ENCODE assay signal across 15 cellular contexts in genomic region chr5:152523964-152524363, GRCh38.
A peak's percentile ranks its signal among the peaks of the same experiment; 100 is the strongest.
DNase-seq lines count a peak whose midpoint lies in the region; ATAC-seq, FAIRE-seq and TF ChIP-seq lines count a peak whose summit lies in the region.
"Had no signal": no experiment of that assay in that cellular context is flagged by ENCODE, and none has a peak within 500 bp of the region (broad histone marks: within the 10 kb centered on the region; RNA-seq: fewer than 3 reads in every experiment).

No MANE protein-coding gene starts in this region.

- H3K4me1 Mint-ChIP-seq in MCF 10A (ENCODE audit: insufficient read depth, unreplicated experiment) (peaks cover 15% of the 10 kb centered on the region), astrocyte (ENCODE audit: low read depth, unreplicated experiment) (peaks cover 11% of the 10 kb centered on the region)
- peaks cover 17% of the 10 kb centered on the region for H3K4me1 Mint-ChIP-seq in activated CD4-positive, alpha-beta T cell treated with anti-CD3 and anti-CD28 coated beads, Interleukin-2, amount 10 ng/mL, durations not matched to agents 24 days and 14 days

- dilution Hi-C loops in keratinocyte (cut with MboI; ENCODE audit: extremely low pct_ligation_motif_present, low sequenced_read_pairs): no loop called here

- H3K79me2 ChIP-seq in astrocyte (ENCODE audit: insufficient read depth, low read length) (no peaks in the 10 kb centered on the region), keratinocyte (ENCODE audit: control insufficient read depth, insufficient read depth, low read length) (no peaks in the 10 kb centered on the region)

- CTCF ChIA-PET in MCF 10A (lab: Yijun Ruan, JAX): interaction anchor here (0.8 to 6.9 kb wide), 4 partner anchors 8 to 1442 kb away, joined by 4 to 58 read pairs (median 5); no protein-coding TSS in a partner anchor

- DNase-seq in MCF 10A (ENCODE audit: unreplicated experiment) (peak; percentile 45), breast epithelium (ENCODE audit: low spot score in 2 of 2) (no peak), astrocyte (ENCODE audit: low read depth) (no peak), keratinocyte (ENCODE audit: low read depth, low spot score) (no peak), SW 1271 (lab: John Stamatoyannopoulos, UW) (no peak), SJCRH30 (no peak)
- DNase-seq in activated CD4-positive, alpha-beta T cell treated with anti-CD3 and anti-CD28 coated beads, Interleukin-2, amount 10 ng/mL, durations not matched to agents 24 days and 14 days: no peak
- DNase-seq: CD8-positive, alpha-beta T cell; DMS53; H7 had no signal

- H3K4me3 ChIP-seq in breast epithelium: no peak overlapping the region
- H3K4me3 ChIP-seq in astrocyte (ENCODE audit: insufficient read depth, low read depth, low read length): no peak overlapping the region
- no peak overlapping the region for H3K4me3 ChIP-seq in keratinocyte (ENCODE audit: control insufficient read depth in 2 of 3, extremely low read depth in 1 of 3, insufficient read depth in 2 of 3, low read depth in 1 of 3, low read length in 3 of 3)
- no peak overlapping the region for H3K4me3 ChIP-seq in SJCRH30
- H3K4me3 ChIP-seq: GM23338 had no signal

- H2AFZ ChIP-seq in astrocyte (ENCODE audit: low read depth, low read length): no peak overlapping the region
- no peak overlapping the region for H2AFZ ChIP-seq in keratinocyte (ENCODE audit: control insufficient read depth, low read length)
- H2AFZ ChIP-seq: GM23338 had no signal

- TF ChIP-seq CTCF in MCF 10A (IDR thresholded peaks at IDR 0.05; ENCODE audit: unreplicated experiment) (no peak), breast epithelium (IDR thresholded peaks at IDR 0.05) (no peak), astrocyte (IDR thresholded peaks at IDR 0.05; ENCODE audit: insufficient read depth, low read depth, low read length) (no peak), keratinocyte (optimal IDR thresholded peaks at IDR 0.05 in 1 of 3, IDR thresholded peaks at IDR 0.05 in 1 of 3, conservative IDR thresholded peaks at IDR 0.05 in 1 of 3; ENCODE audit: extremely low read depth in 1 of 3, insufficient read depth in 2 of 3, low read length in 3 of 3) (no peak)

- H3K27ac Mint-ChIP-seq in MCF 10A (ENCODE audit: low read depth, unreplicated experiment) (peak overlapping the region; percentile 1), astrocyte (ENCODE audit: unreplicated experiment) (peak overlapping the region; percentile 93)
- no peak overlapping the region for H3K27ac Mint-ChIP-seq in activated CD4-positive, alpha-beta T cell treated with anti-CD3 and anti-CD28 coated beads, Interleukin-2, amount 10 ng/mL, durations not matched to agents 24 days and 14 days
- H3K27ac Mint-ChIP-seq: CD14-positive monocyte; CD8-positive, alpha-beta T cell; GM23338 had no signal

- BruUV-seq in MCF 10A (replicated peaks; lab: Mats Ljungman, UMichigan): no TSS peak

- ATAC-seq in esophagus mucosa: no peak
- ATAC-seq: CD8-positive, alpha-beta T cell; GM23338 had no signal

- H3K36me3 Mint-ChIP-seq in MCF 10A (ENCODE audit: insufficient read depth, unreplicated experiment) (no peaks in the 10 kb centered on the region), astrocyte (ENCODE audit: low read depth, unreplicated experiment) (no peaks in the 10 kb centered on the region)
- no peaks in the 10 kb centered on the region for H3K36me3 Mint-ChIP-seq in activated CD4-positive, alpha-beta T cell treated with anti-CD3 and anti-CD28 coated beads, Interleukin-2, amount 10 ng/mL, durations not matched to agents 24 days and 14 days (ENCODE audit: low read depth)
- H3K36me3 Mint-ChIP-seq: CD14-positive monocyte; CD8-positive, alpha-beta T cell had no signal

- POLR2A ChIA-PET in MCF 10A (lab: Yijun Ruan, JAX): interaction anchor here (0.9 kb wide), 1 partner anchor 34 kb away, joined by 3 read pairs; no protein-coding TSS in a partner anchor

- TF ChIP-seq POLR2A in breast epithelium (IDR thresholded peaks at IDR 0.05): no peak

- no peaks in the 10 kb centered on the region for H3K9me3 Mint-ChIP-seq in MCF 10A (ENCODE audit: unreplicated experiment)
- H3K9me3 Mint-ChIP-seq in astrocyte (ENCODE audit: unreplicated experiment): peaks cover 3% of the 10 kb centered on the region
- H3K9me3 Mint-ChIP-seq in activated CD4-positive, alpha-beta T cell treated with anti-CD3 and anti-CD28 coated beads, Interleukin-2, amount 10 ng/mL, durations not matched to agents 24 days and 14 days: no peaks in the 10 kb centered on the region
- H3K9me3 Mint-ChIP-seq: CD8-positive, alpha-beta T cell; GM23338 had no signal

- H3K4me1 ChIP-seq in breast epithelium (no peaks in the 10 kb centered on the region), astrocyte (ENCODE audit: insufficient read depth, low read length) (peaks cover 4% of the 10 kb centered on the region), keratinocyte (ENCODE audit: control insufficient read depth, extremely low read depth, insufficient read depth, low read length) (no peaks in the 10 kb centered on the region), SJCRH30 (no peaks in the 10 kb centered on the region)

- FAIRE-seq in astrocyte (lab: Jason Lieb, UNC) (no peak), keratinocyte (lab: Jason Lieb, UNC) (peak; percentile 29)
- FAIRE-seq: GM12891 had no signal

- intact Hi-C loops in MCF 10A (cut with micrococcal nuclease): no loop called here
- intact Hi-C loops in breast epithelium (cut with DNase I; ENCODE audit: low total_unique reads): no loop called here
- intact Hi-C loops in activated CD4-positive, alpha-beta T cell treated with anti-CD3 and anti-CD28 coated beads, Interleukin-2, amount 10 ng/mL, durations not matched to agents 24 days and 14 days (cut with micrococcal nuclease): no loop called here

- H3K9me3 ChIP-seq in breast epithelium (no peaks in the 10 kb centered on the region), astrocyte (ENCODE audit: insufficient read depth, low read depth, low read length) (no peaks in the 10 kb centered on the region), keratinocyte (ENCODE audit: control insufficient read depth, low read depth, low read length) (no peaks in the 10 kb centered on the region), SJCRH30 (replicated peaks) (no peaks in the 10 kb centered on the region)

- H4K20me1 ChIP-seq in astrocyte (ENCODE audit: insufficient read depth, low read length): no peaks in the 10 kb centered on the region
- no peaks in the 10 kb centered on the region for H4K20me1 ChIP-seq in keratinocyte (ENCODE audit: control insufficient read depth, extremely low read depth, insufficient read depth, low read length)

- H3K4me2 ChIP-seq in astrocyte (ENCODE audit: low read length) (no peak overlapping the region), keratinocyte (ENCODE audit: control insufficient read depth, extremely low read depth, insufficient read depth, low read depth, low read length) (no peak overlapping the region)
- H3K4me2 ChIP-seq: GM23338 had no signal

- H3K36me3 ChIP-seq in breast epithelium: no peaks in the 10 kb centered on the region
- H3K36me3 ChIP-seq in astrocyte (ENCODE audit: insufficient read depth, low read length): no peaks in the 10 kb centered on the region
- no peaks in the 10 kb centered on the region for H3K36me3 ChIP-seq in keratinocyte (ENCODE audit: control insufficient read depth in 2 of 2, extremely low read depth in 1 of 2, insufficient read depth in 2 of 2, low read length in 2 of 2)
- no peaks in the 10 kb centered on the region for H3K36me3 ChIP-seq in SJCRH30

- no peak overlapping the region for H3K9ac ChIP-seq in astrocyte (ENCODE audit: low read length)
- no peak overlapping the region for H3K9ac ChIP-seq in keratinocyte (ENCODE audit: control insufficient read depth, extremely low read depth, insufficient read depth, low read length)

- H3K27me3 ChIP-seq in breast epithelium (no peaks in the 10 kb centered on the region), astrocyte (ENCODE audit: insufficient read depth, low read length) (no peaks in the 10 kb centered on the region), keratinocyte (ENCODE audit: control insufficient read depth, extremely low read depth, insufficient read depth, low read length) (no peaks in the 10 kb centered on the region), SJCRH30 (peaks cover 9% of the 10 kb centered on the region)

- H3K27ac ChIP-seq in breast epithelium: no peak overlapping the region
- H3K27ac ChIP-seq in astrocyte (ENCODE audit: low read depth, low read length): no peak overlapping the region
- H3K27ac ChIP-seq in keratinocyte (ENCODE audit: control insufficient read depth, insufficient read depth, low read length): no peak overlapping the region
- H3K27ac ChIP-seq in SJCRH30: no peak overlapping the region
- H3K27ac ChIP-seq: 22Rv1 had no signal

- H3K27me3 Mint-ChIP-seq in MCF 10A (ENCODE audit: insufficient read depth, unreplicated experiment) (no peaks in the 10 kb centered on the region), astrocyte (ENCODE audit: low read depth, unreplicated experiment) (no peaks in the 10 kb centered on the region)
- H3K27me3 Mint-ChIP-seq in activated CD4-positive, alpha-beta T cell treated with anti-CD3 and anti-CD28 coated beads, Interleukin-2, amount 10 ng/mL, durations not matched to agents 24 days and 14 days: peaks cover 19% of the 10 kb centered on the region

- no peak overlapping the region for H3K4me3 Mint-ChIP-seq in MCF 10A (ENCODE audit: unreplicated experiment)
- no peak overlapping the region for H3K4me3 Mint-ChIP-seq in astrocyte (ENCODE audit: unreplicated experiment)
- H3K4me3 Mint-ChIP-seq in activated CD4-positive, alpha-beta T cell treated with anti-CD3 and anti-CD28 coated beads, Interleukin-2, amount 10 ng/mL, durations not matched to agents 24 days and 14 days: no peak overlapping the region
- H3K4me3 Mint-ChIP-seq: CD14-positive monocyte; CD8-positive, alpha-beta T cell; GM23338 had no signal

- H3K9me1 ChIP-seq in keratinocyte (ENCODE audit: control insufficient read depth, extremely low read depth, insufficient read depth, low read length): no peaks in the 10 kb centered on the region
